Comparison of ENCODE assay signal across 8 cellular contexts in genomic region chr4:212438-213174, GRCh38.
DNase-seq lines count a peak whose midpoint lies in the region; ATAC-seq and TF ChIP-seq lines count a peak whose summit lies in the region.

No MANE protein-coding gene starts in this region.

- H3K36me3 Mint-ChIP-seq in CD4-positive, alpha-beta T cell (ENCODE audit: low read depth), result peaks cover 66% of the 10 kb centered on the region
- H3K36me3 Mint-ChIP-seq in activated CD8-positive, alpha-beta T cell treated with anti-CD3 and anti-CD28 coated beads for 36 hours (ENCODE audit: low read depth), result peaks cover 29% of the 10 kb centered on the region
- H3K36me3 Mint-ChIP-seq in glutamatergic neuron (ENCODE audit: unreplicated experiment), result peaks cover 12% of the 10 kb centered on the region
- H3K36me3 Mint-ChIP-seq in neural crest cell (ENCODE audit: low read depth), result peaks cover 63% of the 10 kb centered on the region

- no peak overlapping the region for H2AFZ ChIP-seq in PC-3 (ENCODE audit: low read length)

- no peaks in the 10 kb centered on the region for H3F3A ChIP-seq in PC-3 (ENCODE audit: low read length, unreplicated experiment)

- peak; percentile 39 for ATAC-seq in CD4-positive, alpha-beta T cell (ENCODE audit: poor library complexity)
- ATAC-seq in activated CD8-positive, alpha-beta T cell treated with anti-CD3 and anti-CD28 coated beads for 36 hours, result peak; percentile 57
- ATAC-seq in HG03196 (IDR thresholded peaks at IDR 0.05; ENCODE audit: unreplicated experiment) (no peak), PC-3 (no peak), HG02763 (IDR thresholded peaks at IDR 0.05; ENCODE audit: unreplicated experiment) (no peak)

- no peaks in the 10 kb centered on the region for H3K4me1 ChIP-seq in PC-3 (ENCODE audit: insufficient read depth, low read length)

- peaks cover 12% of the 10 kb centered on the region for H3K27me3 Mint-ChIP-seq in CD4-positive, alpha-beta T cell
- H3K27me3 Mint-ChIP-seq in activated CD8-positive, alpha-beta T cell treated with anti-CD3 and anti-CD28 coated beads for 36 hours, result peaks cover 1% of the 10 kb centered on the region
- H3K27me3 Mint-ChIP-seq in glutamatergic neuron (ENCODE audit: unreplicated experiment) (peaks cover 6% of the 10 kb centered on the region), neural crest cell (ENCODE audit: low read depth) (peaks cover 3% of the 10 kb centered on the region)

- no peaks in the 10 kb centered on the region for H3K27me3 ChIP-seq in CD4-positive, alpha-beta T cell (ENCODE audit: control insufficient read depth, insufficient read depth, low read length)
- H3K27me3 ChIP-seq in PC-3 (ENCODE audit: low read length), result no peaks in the 10 kb centered on the region

- no peaks in the 10 kb centered on the region for H3K36me3 ChIP-seq in PC-3 (ENCODE audit: low read depth, low read length)

- H3K9me3 ChIP-seq in CD4-positive, alpha-beta T cell (ENCODE audit: control insufficient read depth, low read length), result peaks cover 56% of the 10 kb centered on the region
- no peaks in the 10 kb centered on the region for H3K9me3 ChIP-seq in PC-3 (ENCODE audit: low read length)

- POLR2A ChIA-PET in CD4-positive, alpha-beta T cell (lab: Charles Lee), result no interaction called here
- POLR2A ChIA-PET in activated CD8-positive, alpha-beta T cell treated with anti-CD3 and anti-CD28 coated beads for 36 hours (lab: Charles Lee), result no interaction called here
- POLR2A ChIA-PET in PC-3 (lab: Charles Lee; ENCODE audit: unreplicated experiment), result no interaction called here

- H3K9ac ChIP-seq in PC-3 (ENCODE audit: low read length), result no peak overlapping the region

- no peak overlapping the region for H3K27ac ChIP-seq in CD4-positive, alpha-beta T cell (ENCODE audit: low read depth, low read length)
- H3K27ac ChIP-seq in PC-3 (ENCODE audit: low read length), result no peak overlapping the region

- no peaks in the 10 kb centered on the region for H3K79me2 ChIP-seq in PC-3 (ENCODE audit: low read length)

- H3K27ac Mint-ChIP-seq in CD4-positive, alpha-beta T cell, result no peak overlapping the region
- no peak overlapping the region for H3K27ac Mint-ChIP-seq in activated CD8-positive, alpha-beta T cell treated with anti-CD3 and anti-CD28 coated beads for 36 hours
- H3K27ac Mint-ChIP-seq in glutamatergic neuron (ENCODE audit: unreplicated experiment), result peak overlapping the region; percentile 86
- peak overlapping the region; percentile 88 for H3K27ac Mint-ChIP-seq in neural crest cell (ENCODE audit: unreplicated experiment)

- no peaks in the 10 kb centered on the region for H4K20me1 ChIP-seq in PC-3 (ENCODE audit: low read length)

- no peaks in the 10 kb centered on the region for H3K9me2 ChIP-seq in PC-3 (replicated peaks; ENCODE audit: low read length)

- H3K9me3 Mint-ChIP-seq in CD4-positive, alpha-beta T cell, result peaks cover 18% of the 10 kb centered on the region
- peaks cover 32% of the 10 kb centered on the region for H3K9me3 Mint-ChIP-seq in activated CD8-positive, alpha-beta T cell treated with anti-CD3 and anti-CD28 coated beads for 36 hours
- H3K9me3 Mint-ChIP-seq in glutamatergic neuron (ENCODE audit: unreplicated experiment), result peaks cover 7% of the 10 kb centered on the region
- H3K9me3 Mint-ChIP-seq in neural crest cell, result peaks cover 17% of the 10 kb centered on the region

- DNase-seq in CD4-positive, alpha-beta T cell, result no peak
- peak; percentile 16 for DNase-seq in activated CD8-positive, alpha-beta T cell treated with anti-CD3 and anti-CD28 coated beads for 36 hours
- peak; percentile 90 for DNase-seq in glutamatergic neuron
- peak; percentile 31 for DNase-seq in neural crest cell (ENCODE audit: low read depth, low spot score)
- no peak for DNase-seq in PC-3
- DNase-seq in NCI-H2171 treated with DMSO at 0.1 percent for 48 hours (lab: John Stamatoyannopoulos, UW), result no peak

- no peak overlapping the region for H3K4me3 Mint-ChIP-seq in CD4-positive, alpha-beta T cell
- peak overlapping the region; percentile 15 for H3K4me3 Mint-ChIP-seq in activated CD8-positive, alpha-beta T cell treated with anti-CD3 and anti-CD28 coated beads for 36 hours
- H3K4me3 Mint-ChIP-seq in glutamatergic neuron (ENCODE audit: unreplicated experiment), result peak overlapping the region; percentile 92
- peak overlapping the region; percentile 92 for H3K4me3 Mint-ChIP-seq in neural crest cell

- no peak overlapping the region for H3K4me2 ChIP-seq in PC-3 (ENCODE audit: low read length)

- CTCF ChIA-PET in CD4-positive, alpha-beta T cell (lab: Charles Lee), result no interaction called here
- CTCF ChIA-PET in activated CD8-positive, alpha-beta T cell treated with anti-CD3 and anti-CD28 coated beads for 36 hours (lab: Charles Lee), result interaction anchor here (1.2 kb wide), 1 partner anchor 17 kb away, joined by 4 read pairs; no protein-coding TSS in a partner anchor
- CTCF ChIA-PET in PC-3 (lab: Charles Lee), result no interaction called here

- no peak for TF ChIP-seq CTCF in CD4-positive, alpha-beta T cell (IDR thresholded peaks at IDR 0.05)
- TF ChIP-seq CTCF in activated CD8-positive, alpha-beta T cell treated with anti-CD3 and anti-CD28 coated beads for 36 hours (IDR thresholded peaks at IDR 0.05), result no peak
- TF ChIP-seq CTCF in glutamatergic neuron (IDR thresholded peaks at IDR 0.05; ENCODE audit: partially characterized antibody, unreplicated experiment) (no peak), neural crest cell (conservative IDR thresholded peaks at IDR 0.05) (no peak), PC-3 (conservative IDR thresholded peaks at IDR 0.05; ENCODE audit: low read depth, low read length) (no peak)

- BruUV-seq in PC-3 (replicated peaks; lab: Mats Ljungman, UMichigan), result no TSS peak

- H3K4me1 Mint-ChIP-seq in CD4-positive, alpha-beta T cell (ENCODE audit: low read depth), result peaks cover 31% of the 10 kb centered on the region
- peaks cover 31% of the 10 kb centered on the region for H3K4me1 Mint-ChIP-seq in activated CD8-positive, alpha-beta T cell treated with anti-CD3 and anti-CD28 coated beads for 36 hours (ENCODE audit: low read depth)
- H3K4me1 Mint-ChIP-seq in glutamatergic neuron (ENCODE audit: low read depth, unreplicated experiment) (peaks cover 3% of the 10 kb centered on the region), neural crest cell (peaks cover 5% of the 10 kb centered on the region)

- intact Hi-C loops in CD4-positive, alpha-beta T cell (cut with DNase I, micrococcal nuclease), result no loop called here
- intact Hi-C loops in activated CD8-positive, alpha-beta T cell treated with anti-CD3 and anti-CD28 coated beads for 36 hours (cut with micrococcal nuclease), result no loop called here
- intact Hi-C loops in PC-3 (cut with micrococcal nuclease), result no loop called here

- no peak overlapping the region for H3K4me3 ChIP-seq in PC-3 (ENCODE audit: low read length)

Comparison
In these comparisons a context has a peak if more than half of its experiments do, and no peak if none do; other contexts are left out.
1. ATAC-seq: peak in CD4-positive, alpha-beta T cell (single experiment) and activated CD8-positive, alpha-beta T cell treated with anti-CD3 and anti-CD28 coated beads for 36 hours (single experiment); none in HG03196 (single experiment), PC-3 (single experiment) and HG02763 (single experiment).
2. DNase-seq: peak in activated CD8-positive, alpha-beta T cell treated with anti-CD3 and anti-CD28 coated beads for 36 hours (single experiment), glutamatergic neuron (single experiment) and neural crest cell (single experiment); none in CD4-positive, alpha-beta T cell (0 of 10), PC-3 (single experiment) and NCI-H2171 treated with DMSO at 0.1 percent for 48 hours (single experiment).
3. H3K27ac Mint-ChIP-seq: peak in glutamatergic neuron (single experiment) and neural crest cell (single experiment); none in CD4-positive, alpha-beta T cell (single experiment) and activated CD8-positive, alpha-beta T cell treated with anti-CD3 and anti-CD28 coated beads for 36 hours (single experiment).